ENCODE assay signal across 11 cellular contexts in the genomic region with DNA sequence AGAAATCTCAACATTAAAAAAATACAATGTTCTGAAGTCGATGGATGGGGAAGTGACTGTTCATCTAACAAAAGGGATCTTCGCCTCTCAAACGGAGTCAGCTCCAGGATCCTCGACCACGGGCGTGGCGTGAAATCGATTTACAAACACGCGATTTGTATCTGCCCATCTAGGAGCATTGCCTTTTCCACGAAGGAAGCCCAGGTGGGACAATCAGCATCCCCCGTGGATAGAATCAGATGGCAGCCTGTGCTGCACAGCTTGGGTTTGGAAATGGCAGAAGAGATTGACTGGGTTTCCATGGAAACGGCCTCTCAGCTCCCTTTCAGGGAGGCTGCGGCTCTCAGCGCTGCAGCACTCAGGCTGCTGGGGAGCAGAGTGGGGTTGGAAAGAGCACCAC.
DNase-seq lines count a peak whose midpoint lies in the region; ATAC-seq and TF ChIP-seq lines count a peak whose summit lies in the region.
"Had no signal": no experiment of that assay in that cellular context is flagged by ENCODE, and none has a peak within 500 bp of the region (broad histone marks: within the 10 kb centered on the region; RNA-seq: fewer than 3 reads in every experiment).

No MANE protein-coding gene starts in this region.

- peak overlapping the region; percentile 84 for H2AFZ ChIP-seq in neural progenitor cell (replicated peaks)

- H3K4me3 ChIP-seq in neural progenitor cell: peak overlapping the region; percentile 64
- H3K4me3 ChIP-seq in ovary: no peak overlapping the region
- H3K4me3 ChIP-seq in psoas muscle: no peak overlapping the region
- H3K4me3 ChIP-seq: lower lobe of right lung had no signal

- H3K4me2 ChIP-seq in neural progenitor cell: peak overlapping the region; percentile 88

- no peaks in the 10 kb centered on the region for H3K36me3 Mint-ChIP-seq in neural progenitor cell

- ATAC-seq in GM21447 (IDR thresholded peaks at IDR 0.05; ENCODE audit: unreplicated experiment) (no peak), psoas muscle (no peak)

- H3K9me3 ChIP-seq in neural progenitor cell (ENCODE audit: low read depth) (no peaks in the 10 kb centered on the region), ovary (no peaks in the 10 kb centered on the region), psoas muscle (no peaks in the 10 kb centered on the region)
- H3K9me3 ChIP-seq: lower lobe of right lung had no signal

- peak overlapping the region; percentile 87 for H3K4me3 Mint-ChIP-seq in neural progenitor cell
- H3K4me3 Mint-ChIP-seq: CD4-positive, alpha-beta T cell had no signal

- peaks cover 5% of the 10 kb centered on the region for H3K4me1 ChIP-seq in neural progenitor cell
- H3K4me1 ChIP-seq in ovary (ENCODE audit: insufficient read depth): no peaks in the 10 kb centered on the region
- no peaks in the 10 kb centered on the region for H3K4me1 ChIP-seq in psoas muscle
- H3K4me1 ChIP-seq: lower lobe of right lung had no signal

- H3K79me2 ChIP-seq in neural progenitor cell (ENCODE audit: low read depth): no peaks in the 10 kb centered on the region

- no peaks in the 10 kb centered on the region for H3F3A ChIP-seq in neural progenitor cell (ENCODE audit: low read depth)

- peak; percentile 40 for DNase-seq in Daoy (ENCODE audit: low read depth)
- peak; percentile 93 for DNase-seq in NCI-H2227 (lab: John Stamatoyannopoulos, UW; ENCODE audit: unreplicated experiment)
- DNase-seq in neural progenitor cell (ENCODE audit: low spot score): peak; percentile 94
- no peak for DNase-seq in ovary
- DNase-seq in psoas muscle: no peak
- DNase-seq in inferior parietal cortex (ENCODE audit: extremely low spot score): no peak
- DNase-seq: lower lobe of right lung, T-helper 1 cell had no signal

- TF ChIP-seq POLR2A in ovary (IDR thresholded peaks at IDR 0.05): no peak

- intact Hi-C loops in ovary (cut with DNase I) (no loop called here), psoas muscle (cut with DNase I) (no loop called here)

- no peak overlapping the region for H3K9ac ChIP-seq in neural progenitor cell

- peak overlapping the region; percentile 80 for H3K27ac ChIP-seq in cingulate gyrus (ENCODE audit: low read depth, low read length)
- H3K27ac ChIP-seq in neural progenitor cell: no peak overlapping the region
- H3K27ac ChIP-seq in ovary: no peak overlapping the region
- H3K27ac ChIP-seq in psoas muscle: no peak overlapping the region
- H3K27ac ChIP-seq: lower lobe of right lung had no signal

- no peaks in the 10 kb centered on the region for H4K20me1 ChIP-seq in neural progenitor cell (ENCODE audit: low read depth)

- H3K9me3 Mint-ChIP-seq in neural progenitor cell: no peaks in the 10 kb centered on the region
- H3K9me3 Mint-ChIP-seq: CD4-positive, alpha-beta T cell had no signal

- H3K27me3 ChIP-seq in neural progenitor cell (peaks cover 49% of the 10 kb centered on the region), ovary (no peaks in the 10 kb centered on the region), psoas muscle (ENCODE audit: insufficient read depth in 3 of 3, low read length in 2 of 3) (peaks cover 0 to 38% (median 2%) of the 10 kb centered on the region in 3 donors)

- H3K36me3 ChIP-seq in neural progenitor cell: no peaks in the 10 kb centered on the region
- no peaks in the 10 kb centered on the region for H3K36me3 ChIP-seq in ovary
- no peaks in the 10 kb centered on the region for H3K36me3 ChIP-seq in psoas muscle (ENCODE audit: insufficient read depth in 1 of 2, low read depth in 1 of 2)
- H3K36me3 ChIP-seq: lower lobe of right lung had no signal

- TF ChIP-seq EP300 in ovary (IDR thresholded peaks at IDR 0.05): no peak

- peaks cover 24% of the 10 kb centered on the region for H3K27me3 Mint-ChIP-seq in neural progenitor cell (ENCODE audit: insufficient read depth, low read depth)

- peak overlapping the region; percentile 86 for H3K27ac Mint-ChIP-seq in neural progenitor cell
- H3K27ac Mint-ChIP-seq: CD4-positive, alpha-beta T cell had no signal

- H3K4me1 Mint-ChIP-seq in neural progenitor cell: peaks cover 25% of the 10 kb centered on the region

- WGBS in ovary, 3 donors: 26 to 34% (median 29%) methylated on average over 15 of the region's 15 CpGs
- WGBS in psoas muscle, 3 donors: 19 to 24% (median 22%) methylated on average over 15 of the region's 15 CpGs

- TF ChIP-seq CTCF in neural progenitor cell (IDR thresholded peaks at IDR 0.05): no peak
- no peak for TF ChIP-seq CTCF in ovary (IDR thresholded peaks at IDR 0.05)
- no peak for TF ChIP-seq CTCF in psoas muscle (IDR thresholded peaks at IDR 0.05)

Comparison
In these comparisons a context has a peak if more than half of its experiments do, and no peak if none do; other contexts are left out.
1. DNase-seq: peak in Daoy (single experiment), NCI-H2227 (single experiment) and neural progenitor cell (single experiment); none in ovary (0 of 5), psoas muscle (0 of 2) and inferior parietal cortex (single experiment).